In genomic region chr13:73335226-73335625, GRCh38 we compare ENCODE assay signal across 8 cellular contexts.
DNase-seq lines count a peak whose midpoint lies in the region; ATAC-seq and TF ChIP-seq lines count a peak whose summit lies in the region.

No MANE protein-coding gene starts in this region.

- CTCF ChIA-PET in activated CD4-positive, alpha-beta memory T cell treated with anti-CD3 and anti-CD28 coated beads for 36 hours (lab: Charles Lee), result no interaction called here

- no peak overlapping the region for H3K4me3 ChIP-seq in left ventricle myocardium inferior

- TF ChIP-seq CTCF in left ventricle myocardium inferior (IDR thresholded peaks at IDR 0.05; ENCODE audit: borderline replicate concordance), result no peak

- H3K27me3 Mint-ChIP-seq in activated CD4-positive, alpha-beta memory T cell treated with anti-CD3 and anti-CD28 coated beads for 36 hours, result no peaks in the 10 kb centered on the region

- H3K36me3 ChIP-seq in left ventricle myocardium inferior, result no peaks in the 10 kb centered on the region

- H3K9me3 Mint-ChIP-seq in activated CD4-positive, alpha-beta memory T cell treated with anti-CD3 and anti-CD28 coated beads for 36 hours, result no peaks in the 10 kb centered on the region

- no peaks in the 10 kb centered on the region for H3K9me3 ChIP-seq in left ventricle myocardium inferior (replicated peaks)

- H3K4me1 ChIP-seq in left ventricle myocardium inferior, result no peaks in the 10 kb centered on the region

- H3K36me3 Mint-ChIP-seq in activated CD4-positive, alpha-beta memory T cell treated with anti-CD3 and anti-CD28 coated beads for 36 hours, result no peaks in the 10 kb centered on the region

- DNase-seq in COLO829 (ENCODE audit: low spot score) (peak; percentile 9), fibroblast of gingiva (ENCODE audit: low read depth) (peak; percentile 40), NCI-H748 (lab: John Stamatoyannopoulos, UW; ENCODE audit: unreplicated experiment) (no peak), left ventricle myocardium inferior (no peak)
- DNase-seq in activated CD4-positive, alpha-beta memory T cell treated with anti-CD3 and anti-CD28 coated beads for 36 hours, result no peak

- H3K27ac ChIP-seq in left ventricle myocardium inferior (replicated peaks), result no peak overlapping the region

- POLR2A ChIA-PET in activated CD4-positive, alpha-beta memory T cell treated with anti-CD3 and anti-CD28 coated beads for 36 hours (lab: Charles Lee), result no interaction called here

- peaks cover 13% of the 10 kb centered on the region for H3K4me1 Mint-ChIP-seq in activated CD4-positive, alpha-beta memory T cell treated with anti-CD3 and anti-CD28 coated beads for 36 hours (ENCODE audit: low read depth)

- no peaks in the 10 kb centered on the region for H3K27me3 ChIP-seq in left ventricle myocardium inferior (ENCODE audit: low read depth)

- ATAC-seq in GM21390 (IDR thresholded peaks at IDR 0.05; ENCODE audit: unreplicated experiment) (peak; percentile 93), HG03520 (IDR thresholded peaks at IDR 0.05; ENCODE audit: unreplicated experiment) (peak; percentile 93), HG02870 (IDR thresholded peaks at IDR 0.05; ENCODE audit: unreplicated experiment) (no peak)

- intact Hi-C loops in activated CD4-positive, alpha-beta memory T cell treated with anti-CD3 and anti-CD28 coated beads for 36 hours (cut with micrococcal nuclease), result loop anchor here (2.0 to 5.0 kb wide), 2 partner anchors 32 to 432 kb away; no protein-coding TSS in a partner anchor
- intact Hi-C loops in left ventricle myocardium inferior (cut with micrococcal nuclease), result no loop called here

- no peak overlapping the region for H3K27ac Mint-ChIP-seq in activated CD4-positive, alpha-beta memory T cell treated with anti-CD3 and anti-CD28 coated beads for 36 hours

- H3K4me3 Mint-ChIP-seq in activated CD4-positive, alpha-beta memory T cell treated with anti-CD3 and anti-CD28 coated beads for 36 hours, result no peak overlapping the region

Comparison
In these comparisons a context has a peak if more than half of its experiments do, and no peak if none do; other contexts are left out.
1. DNase-seq: peak in COLO829 (single experiment) and fibroblast of gingiva (single experiment); none in activated CD4-positive, alpha-beta memory T cell treated with anti-CD3 and anti-CD28 coated beads for 36 hours (single experiment), NCI-H748 (single experiment) and left ventricle myocardium inferior (single experiment).